Comparison of ENCODE assay signal across 1 cellular context in the genomic region with DNA sequence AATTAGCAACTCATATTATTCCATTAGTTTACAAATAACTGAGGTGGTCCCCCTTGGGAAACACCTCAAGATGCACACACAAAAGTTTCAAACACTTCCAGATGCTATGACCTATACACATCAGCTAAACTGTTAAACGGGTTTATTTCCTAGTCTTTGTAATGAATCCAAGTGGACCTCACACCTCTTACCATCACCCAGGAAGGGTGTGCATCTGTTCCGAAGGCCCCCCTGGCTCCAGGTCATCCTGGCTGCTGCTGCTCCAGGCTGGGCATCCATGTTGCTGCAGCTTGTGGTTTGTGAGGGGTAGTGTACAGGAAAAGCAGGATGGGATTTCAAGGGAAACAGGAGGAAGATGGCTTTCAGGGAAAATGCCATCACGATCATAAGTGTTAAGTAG.
A peak's percentile ranks its signal among the peaks of the same experiment; 100 is the strongest.
TF ChIP-seq lines count a peak whose summit lies in the region.

No MANE protein-coding gene starts in this region.

TF ChIP-seq in HepG2, 621 proteins besides CTCF, POLR2A, EP300 and RAD21:
- TF ChIP-seq FOXO1 (CRISPR knock-in tag; IDR thresholded peaks at IDR 0.05) = no peak
- no peak for TF ChIP-seq CBX5 (CRISPR knock-in tag; IDR thresholded peaks at IDR 0.05; ENCODE audit: borderline replicate concordance)
- TF ChIP-seq RBM22 (optimal IDR thresholded peaks at IDR 0.05; ENCODE audit: low read length) = peak; percentile 98
- TF ChIP-seq NR3C1 (CRISPR knock-in tag; IDR thresholded peaks at IDR 0.05) = no peak
- TF ChIP-seq GATA4 (IDR thresholded peaks at IDR 0.05; ENCODE audit: borderline replicate concordance, low read depth) = no peak
- no peak for TF ChIP-seq KLF16 (CRISPR knock-in tag; IDR thresholded peaks at IDR 0.05)
- 0 out of 2 replicates have a peak, but pooled peaks have one; percentile 70 for TF ChIP-seq ZC3H4 (CRISPR knock-in tag; IDR thresholded peaks at IDR 0.05; ENCODE audit: borderline replicate concordance)
- TF ChIP-seq HCFC1 (IDR thresholded peaks at IDR 0.05; ENCODE audit: low read depth, low read length) = no peak
- peak; percentile 83; the same call in 1 of the 2 replicates for TF ChIP-seq POLR2AphosphoS2 (IDR thresholded peaks at IDR 0.05; ENCODE audit: low read depth, low read length)
- TF ChIP-seq MBD4 (IDR thresholded peaks at IDR 0.05; ENCODE audit: borderline replicate concordance, low read length) = no peak; the same call in 1 of the 2 replicates
- TF ChIP-seq, protein P1, sequence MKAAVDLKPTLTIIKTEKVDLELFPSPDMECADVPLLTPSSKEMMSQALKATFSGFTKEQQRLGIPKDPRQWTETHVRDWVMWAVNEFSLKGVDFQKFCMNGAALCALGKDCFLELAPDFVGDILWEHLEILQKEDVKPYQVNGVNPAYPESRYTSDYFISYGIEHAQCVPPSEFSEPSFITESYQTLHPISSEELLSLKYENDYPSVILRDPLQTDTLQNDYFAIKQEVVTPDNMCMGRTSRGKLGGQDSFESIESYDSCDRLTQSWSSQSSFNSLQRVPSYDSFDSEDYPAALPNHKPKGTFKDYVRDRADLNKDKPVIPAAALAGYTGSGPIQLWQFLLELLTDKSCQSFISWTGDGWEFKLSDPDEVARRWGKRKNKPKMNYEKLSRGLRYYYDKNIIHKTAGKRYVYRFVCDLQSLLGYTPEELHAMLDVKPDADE (CRISPR knock-in tag; IDR thresholded peaks at IDR 0.05) = no peak
- TF ChIP-seq, protein P2, sequence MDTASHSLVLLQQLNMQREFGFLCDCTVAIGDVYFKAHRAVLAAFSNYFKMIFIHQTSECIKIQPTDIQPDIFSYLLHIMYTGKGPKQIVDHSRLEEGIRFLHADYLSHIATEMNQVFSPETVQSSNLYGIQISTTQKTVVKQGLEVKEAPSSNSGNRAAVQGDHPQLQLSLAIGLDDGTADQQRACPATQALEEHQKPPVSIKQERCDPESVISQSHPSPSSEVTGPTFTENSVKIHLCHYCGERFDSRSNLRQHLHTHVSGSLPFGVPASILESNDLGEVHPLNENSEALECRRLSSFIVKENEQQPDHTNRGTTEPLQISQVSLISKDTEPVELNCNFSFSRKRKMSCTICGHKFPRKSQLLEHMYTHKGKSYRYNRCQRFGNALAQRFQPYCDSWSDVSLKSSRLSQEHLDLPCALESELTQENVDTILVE (CRISPR knock-in tag; IDR thresholded peaks at IDR 0.05) = no peak
- TF ChIP-seq ZFP41 (CRISPR knock-in tag; IDR thresholded peaks at IDR 0.05; ENCODE audit: borderline replicate concordance) = no peak
- TF ChIP-seq PAWR (CRISPR knock-in tag; IDR thresholded peaks at IDR 0.05; ENCODE audit: borderline replicate concordance) = no peak
- 0 out of 2 replicates have a peak, but pooled peaks have one; percentile 40 for TF ChIP-seq KLF9 (CRISPR knock-in tag; IDR thresholded peaks at IDR 0.05; ENCODE audit: low read depth)
- TF ChIP-seq PAF1 (CRISPR knock-in tag; IDR thresholded peaks at IDR 0.05) = 0 out of 2 replicates have a peak, but pooled peaks have one; percentile 4
- TF ChIP-seq ATF7 (IDR thresholded peaks at IDR 0.05) = no peak
- no peak for TF ChIP-seq ATF7 (CRISPR knock-in tag; IDR thresholded peaks at IDR 0.05)
- no peak for TF ChIP-seq SKI (IDR thresholded peaks at IDR 0.05; ENCODE audit: partially characterized antibody)
- TF ChIP-seq NFE2L2 (IDR thresholded peaks at IDR 0.05; ENCODE audit: low read length) = no peak
- no peak for TF ChIP-seq ZNF10 (CRISPR knock-in tag; IDR thresholded peaks at IDR 0.05; ENCODE audit: borderline replicate concordance, low read depth)
- no peak for TF ChIP-seq TEAD2 (CRISPR knock-in tag; IDR thresholded peaks at IDR 0.05)
- TF ChIP-seq ZNF563 (CRISPR knock-in tag; IDR thresholded peaks at IDR 0.05) = no peak
- peak; percentile 62 for TF ChIP-seq POLR2G (IDR thresholded peaks at IDR 0.05; ENCODE audit: low read depth, low read length)
- TF ChIP-seq HOXA9 (CRISPR knock-in tag; IDR thresholded peaks at IDR 0.05; ENCODE audit: borderline replicate concordance) = no peak
- TF ChIP-seq ZFP36L2 (CRISPR knock-in tag; IDR thresholded peaks at IDR 0.05) = no peak
- TF ChIP-seq, protein P3, sequence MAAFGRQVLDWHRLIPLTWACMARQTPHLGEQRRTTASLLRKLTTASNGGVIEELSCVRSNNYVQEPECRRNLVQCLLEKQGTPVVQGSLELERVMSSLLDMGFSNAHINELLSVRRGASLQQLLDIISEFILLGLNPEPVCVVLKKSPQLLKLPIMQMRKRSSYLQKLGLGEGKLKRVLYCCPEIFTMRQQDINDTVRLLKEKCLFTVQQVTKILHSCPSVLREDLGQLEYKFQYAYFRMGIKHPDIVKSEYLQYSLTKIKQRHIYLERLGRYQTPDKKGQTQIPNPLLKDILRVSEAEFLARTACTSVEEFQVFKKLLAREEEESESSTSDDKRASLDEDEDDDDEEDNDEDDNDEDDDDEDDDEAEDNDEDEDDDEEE (CRISPR knock-in tag; IDR thresholded peaks at IDR 0.05) = no peak
- no peak for TF ChIP-seq TAF1 (CRISPR knock-in tag; IDR thresholded peaks at IDR 0.05)
- no peak for TF ChIP-seq MED13 (CRISPR knock-in tag; IDR thresholded peaks at IDR 0.05)
- no peak for TF ChIP-seq KAT2B (IDR thresholded peaks at IDR 0.05; ENCODE audit: borderline replicate concordance, low read depth, low read length)
- no peak for TF ChIP-seq ZNF329 (CRISPR knock-in tag; IDR thresholded peaks at IDR 0.05; ENCODE audit: low read depth)
- TF ChIP-seq ZNF3 (CRISPR knock-in tag; IDR thresholded peaks at IDR 0.05) = no peak
- no peak for TF ChIP-seq TCF7 (IDR thresholded peaks at IDR 0.05; ENCODE audit: low read depth)
- no peak for TF ChIP-seq ZNF34 (CRISPR knock-in tag; IDR thresholded peaks at IDR 0.05; ENCODE audit: borderline replicate concordance)
- TF ChIP-seq ZNF30 (CRISPR knock-in tag; IDR thresholded peaks at IDR 0.05) = no peak
- no peak for TF ChIP-seq ZNF20 (CRISPR knock-in tag; IDR thresholded peaks at IDR 0.05)
- TF ChIP-seq, protein P4, sequence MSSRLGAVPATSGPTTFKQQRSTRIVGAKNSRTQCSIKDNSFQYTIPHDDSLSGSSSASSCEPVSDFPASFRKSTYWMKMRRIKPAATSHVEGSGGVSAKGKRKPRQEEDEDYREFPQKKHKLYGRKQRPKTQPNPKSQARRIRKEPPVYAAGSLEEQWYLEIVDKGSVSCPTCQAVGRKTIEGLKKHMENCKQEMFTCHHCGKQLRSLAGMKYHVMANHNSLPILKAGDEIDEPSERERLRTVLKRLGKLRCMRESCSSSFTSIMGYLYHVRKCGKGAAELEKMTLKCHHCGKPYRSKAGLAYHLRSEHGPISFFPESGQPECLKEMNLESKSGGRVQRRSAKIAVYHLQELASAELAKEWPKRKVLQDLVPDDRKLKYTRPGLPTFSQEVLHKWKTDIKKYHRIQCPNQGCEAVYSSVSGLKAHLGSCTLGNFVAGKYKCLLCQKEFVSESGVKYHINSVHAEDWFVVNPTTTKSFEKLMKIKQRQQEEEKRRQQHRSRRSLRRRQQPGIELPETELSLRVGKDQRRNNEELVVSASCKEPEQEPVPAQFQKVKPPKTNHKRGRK (CRISPR knock-in tag; IDR thresholded peaks at IDR 0.05) = no peak
- no peak for TF ChIP-seq ATAD3A (CRISPR knock-in tag; IDR thresholded peaks at IDR 0.05)
- no peak for TF ChIP-seq SUZ12 (IDR thresholded peaks at IDR 0.05; ENCODE audit: low read depth, low read length)
- TF ChIP-seq FOXP1 (IDR thresholded peaks at IDR 0.05) = no peak
- TF ChIP-seq FOXP1 (CRISPR knock-in tag; IDR thresholded peaks at IDR 0.05) = no peak
- TF ChIP-seq ZNF660 (CRISPR knock-in tag; IDR thresholded peaks at IDR 0.05; ENCODE audit: borderline replicate concordance, low read depth) = no peak
- peak; percentile 55; the same call in 1 of the 2 replicates for TF ChIP-seq POLR2AphosphoS5 (IDR thresholded peaks at IDR 0.05; ENCODE audit: low read depth, low read length)
